Comparison of ENCODE assay signal across 10 cellular contexts in the genomic region with DNA sequence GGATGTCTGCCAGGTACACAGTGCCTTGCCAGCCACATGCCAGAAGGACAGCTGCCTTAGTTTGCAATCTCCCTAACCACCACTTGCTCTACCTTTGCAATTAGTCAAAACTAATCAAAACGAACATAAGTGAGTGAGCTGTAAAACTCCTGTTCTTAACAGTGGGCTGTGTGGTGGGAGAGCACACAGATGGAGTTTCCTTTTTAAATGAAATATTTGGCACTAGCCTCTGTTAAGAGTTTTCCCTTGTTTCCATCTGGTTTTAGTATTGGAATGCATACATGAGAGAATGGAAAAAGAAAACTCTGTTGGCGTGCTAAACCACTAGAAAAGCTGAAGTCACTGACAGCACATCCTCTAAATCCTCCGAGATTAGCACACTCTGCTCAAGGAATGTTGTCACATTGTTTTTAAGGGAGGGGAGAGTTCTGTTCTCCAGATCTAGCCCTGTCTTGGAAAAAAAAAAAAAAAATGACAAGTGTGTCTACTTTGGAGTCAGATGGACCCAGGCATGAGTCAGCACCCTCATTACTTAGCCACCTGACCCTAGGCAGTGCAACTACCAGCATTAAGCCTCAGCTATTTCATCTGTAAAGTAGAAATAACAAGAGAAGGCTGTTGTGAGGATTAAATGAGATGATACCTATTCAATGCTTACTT.
A peak's percentile ranks its signal among the peaks of the same experiment; 100 is the strongest.
DNase-seq lines count a peak whose midpoint lies in the region; ATAC-seq and TF ChIP-seq lines count a peak whose summit lies in the region.
"Had no signal": no experiment of that assay in that cellular context is flagged by ENCODE, and none has a peak within 500 bp of the region (broad histone marks: within the 10 kb centered on the region; RNA-seq: fewer than 3 reads in every experiment).

No MANE protein-coding gene starts in this region.

- H3F3A ChIP-seq in PC-9 (ENCODE audit: insufficient read depth, low read depth) = no peaks in the 10 kb centered on the region
- H3F3A ChIP-seq in SK-N-SH (replicated peaks; ENCODE audit: insufficient read depth) = no peaks in the 10 kb centered on the region

- H3K79me2 ChIP-seq in PC-9 (ENCODE audit: low read depth) (no peaks in the 10 kb centered on the region), osteoblast (ENCODE audit: insufficient read depth, low read length) (no peaks in the 10 kb centered on the region), SK-N-SH (ENCODE audit: insufficient read depth) (no peaks in the 10 kb centered on the region)

- WGBS in SK-N-SH (ENCODE audit: low lambda C conversion rate) = 0% methylated on average over 3 of the region's 3 CpGs

- peaks cover 0 to 5% of the 10 kb centered on the region in 2 donors for H3K4me1 Mint-ChIP-seq in natural killer cell

- H3K4me1 ChIP-seq in PC-9 (replicated peaks; ENCODE audit: insufficient read depth) (no peaks in the 10 kb centered on the region), osteoblast (ENCODE audit: insufficient read depth, low read length) (peaks cover 8% of the 10 kb centered on the region), SK-N-SH (ENCODE audit: control insufficient read depth in 1 of 2, insufficient read depth in 2 of 2, low read depth in 1 of 2, low read length in 1 of 2) (no peaks in the 10 kb centered on the region)

- no peaks in the 10 kb centered on the region for H3K9me3 Mint-ChIP-seq in natural killer cell

- no peak overlapping the region for H3K27ac Mint-ChIP-seq in natural killer cell

- no peak for TF ChIP-seq EP300 in SK-N-SH (IDR thresholded peaks at IDR 0.05; ENCODE audit: borderline replicate concordance in 1 of 2, low read depth in 1 of 2, low read length in 1 of 2)

- POLR2A ChIA-PET in PC-9 (lab: Charles Lee; ENCODE audit: unreplicated experiment) (interaction anchor here (0.6 kb wide), 2 partner anchors 41 to 83 kb away, joined by 3 to 4 read pairs; no protein-coding TSS in a partner anchor), SK-N-SH (lab: Yijun Ruan, JAX) (no interaction called here)

- H3K36me3 Mint-ChIP-seq in natural killer cell = no peaks in the 10 kb centered on the region

- H3K27ac ChIP-seq in PC-9 (no peak overlapping the region), osteoblast (ENCODE audit: low read depth, low read length) (peak overlapping the region; percentile 40), SK-N-SH (ENCODE audit: low read depth in 2 of 2, low read length in 1 of 2) (no peak overlapping the region)

- no peaks in the 10 kb centered on the region for H3K9me2 ChIP-seq in PC-9 (ENCODE audit: insufficient read depth)
- no peaks in the 10 kb centered on the region for H3K9me2 ChIP-seq in SK-N-SH

- no peaks in the 10 kb centered on the region for H3K27me3 ChIP-seq in PC-9 (ENCODE audit: insufficient read depth, low read depth)
- H3K27me3 ChIP-seq in osteoblast (ENCODE audit: insufficient read depth, low read length) = no peaks in the 10 kb centered on the region
- no peaks in the 10 kb centered on the region for H3K27me3 ChIP-seq in SK-N-SH (ENCODE audit: insufficient read depth)

- CTCF ChIA-PET in PC-9 (lab: Charles Lee) = no interaction called here
- CTCF ChIA-PET in SK-N-SH (lab: Yijun Ruan, JAX) = no interaction called here

- no peak for TF ChIP-seq CTCF in PC-9 (conservative IDR thresholded peaks at IDR 0.05)
- TF ChIP-seq CTCF in fibroblast of the aortic adventitia (IDR thresholded peaks at IDR 0.05; ENCODE audit: insufficient read depth, low read length) = no peak
- TF ChIP-seq CTCF in osteoblast (IDR thresholded peaks at IDR 0.05; ENCODE audit: extremely low read depth, low read depth, low read length) = no peak
- TF ChIP-seq CTCF in natural killer cell (IDR thresholded peaks at IDR 0.05) = no peak
- TF ChIP-seq CTCF in SK-N-SH (IDR thresholded peaks at IDR 0.05) = no peak

- ATAC-seq in HG03039 (IDR thresholded peaks at IDR 0.05; ENCODE audit: unreplicated experiment) = no peak
- ATAC-seq in natural killer cell = no peak

- no peak overlapping the region for H3K9ac ChIP-seq in SK-N-SH

- no peaks in the 10 kb centered on the region for H3K36me3 ChIP-seq in PC-9 (ENCODE audit: low read depth)
- no peaks in the 10 kb centered on the region for H3K36me3 ChIP-seq in osteoblast (ENCODE audit: insufficient read depth, low read length)
- no peaks in the 10 kb centered on the region for H3K36me3 ChIP-seq in SK-N-SH (replicated peaks in 1 of 2; ENCODE audit: control insufficient read depth in 1 of 2, insufficient read depth in 2 of 2, low read length in 1 of 2)

- H3K4me2 ChIP-seq in PC-9 (no peak overlapping the region), osteoblast (ENCODE audit: insufficient read depth, low read length) (peak overlapping the region; percentile 29), SK-N-SH (no peak overlapping the region)

- DNase-seq in AG20443 (ENCODE audit: low spot score) (peak; percentile 78), PC-9 (peak; percentile 40 to 67), fibroblast of the aortic adventitia (ENCODE audit: low read depth) (peak; percentile 93), osteoblast (ENCODE audit: insufficient read length, low spot score, missing footprints) (peak; percentile 65), natural killer cell (no peak), SK-N-SH (no peak), NCI-H187 treated with DMSO at 0.1 percent for 48 hours (lab: John Stamatoyannopoulos, UW) (no peak)
- DNase-seq: activated CD4-positive, alpha-beta T cell treated with anti-CD3 and anti-CD28 coated beads for 48 hours; NCI-H1417 treated with DMSO at 0.1 percent for 48 hours had no signal

- TF ChIP-seq RAD21 in SK-N-SH (IDR thresholded peaks at IDR 0.05; ENCODE audit: low read length) = no peak

- H3K4me3 ChIP-seq in PC-9 = no peak overlapping the region
- no peak overlapping the region for H3K4me3 ChIP-seq in fibroblast of the aortic adventitia (ENCODE audit: low read depth, low read length)
- no peak overlapping the region for H3K4me3 ChIP-seq in osteoblast (ENCODE audit: insufficient read depth, low read length)
- H3K4me3 ChIP-seq in SK-N-SH (ENCODE audit: low read depth in 2 of 2, low read length in 1 of 2) = no peak overlapping the region

- H3K9me3 ChIP-seq in PC-9 (ENCODE audit: insufficient read depth, low read depth) = no peaks in the 10 kb centered on the region
- no peaks in the 10 kb centered on the region for H3K9me3 ChIP-seq in osteoblast (ENCODE audit: low read depth, low read length)
- no peaks in the 10 kb centered on the region for H3K9me3 ChIP-seq in SK-N-SH

- H2AFZ ChIP-seq in PC-9 = no peak overlapping the region
- no peak overlapping the region for H2AFZ ChIP-seq in osteoblast (ENCODE audit: low read length)
- H2AFZ ChIP-seq in SK-N-SH (ENCODE audit: low read depth) = no peak overlapping the region

- BruUV-seq in PC-9 (replicated peaks; lab: Mats Ljungman, UMichigan) = no TSS peak

- intact Hi-C loops in PC-9 (cut with micrococcal nuclease; ENCODE audit: unreplicated experiment) = loop anchor here (1.0 kb wide), 1 partner anchor 167 kb away; no protein-coding TSS in a partner anchor
- intact Hi-C loops in natural killer cell (cut with micrococcal nuclease) = no loop called here

- no peak overlapping the region for H3K4me3 Mint-ChIP-seq in natural killer cell

- H3K27me3 Mint-ChIP-seq in natural killer cell (ENCODE audit: low read depth in 2 of 2) = peaks cover 8 to 32% of the 10 kb centered on the region in 2 donors

- H4K20me1 ChIP-seq in PC-9 (ENCODE audit: insufficient read depth) = no peaks in the 10 kb centered on the region
- H4K20me1 ChIP-seq in osteoblast (ENCODE audit: insufficient read depth, low read length) = no peaks in the 10 kb centered on the region
- H4K20me1 ChIP-seq in SK-N-SH (ENCODE audit: insufficient read depth) = no peaks in the 10 kb centered on the region

TF ChIP-seq in SK-N-SH, 30 proteins besides CTCF, POLR2A, EP300 and RAD21 (continues in another document):
- TF ChIP-seq, protein P1, sequence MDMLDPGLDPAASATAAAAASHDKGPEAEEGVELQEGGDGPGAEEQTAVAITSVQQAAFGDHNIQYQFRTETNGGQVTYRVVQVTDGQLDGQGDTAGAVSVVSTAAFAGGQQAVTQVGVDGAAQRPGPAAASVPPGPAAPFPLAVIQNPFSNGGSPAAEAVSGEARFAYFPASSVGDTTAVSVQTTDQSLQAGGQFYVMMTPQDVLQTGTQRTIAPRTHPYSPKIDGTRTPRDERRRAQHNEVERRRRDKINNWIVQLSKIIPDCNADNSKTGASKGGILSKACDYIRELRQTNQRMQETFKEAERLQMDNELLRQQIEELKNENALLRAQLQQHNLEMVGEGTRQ (IDR thresholded peaks at IDR 0.05; ENCODE audit: borderline replicate concordance, low read depth, low read length) = no peak
- TF ChIP-seq ELF1 (IDR thresholded peaks at IDR 0.05) (no peak), POLR2AphosphoS5 (IDR thresholded peaks at IDR 0.05; ENCODE audit: low read depth, low read length) (no peak)
- TF ChIP-seq, protein P2, sequence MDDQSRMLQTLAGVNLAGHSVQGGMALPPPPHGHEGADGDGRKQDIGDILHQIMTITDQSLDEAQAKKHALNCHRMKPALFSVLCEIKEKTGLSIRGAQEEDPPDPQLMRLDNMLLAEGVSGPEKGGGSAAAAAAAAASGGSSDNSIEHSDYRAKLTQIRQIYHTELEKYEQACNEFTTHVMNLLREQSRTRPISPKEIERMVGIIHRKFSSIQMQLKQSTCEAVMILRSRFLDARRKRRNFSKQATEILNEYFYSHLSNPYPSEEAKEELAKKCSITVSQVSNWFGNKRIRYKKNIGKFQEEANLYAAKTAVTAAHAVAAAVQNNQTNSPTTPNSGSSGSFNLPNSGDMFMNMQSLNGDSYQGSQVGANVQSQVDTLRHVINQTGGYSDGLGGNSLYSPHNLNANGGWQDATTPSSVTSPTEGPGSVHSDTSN (IDR thresholded peaks at IDR 0.05) = no peak

Comparison
In these comparisons a context has a peak if more than half of its experiments do, and no peak if none do; other contexts are left out.
1. DNase-seq: peak in AG20443 (single experiment), PC-9 (2 of 2), fibroblast of the aortic adventitia (single experiment) and osteoblast (single experiment); none in natural killer cell (single experiment), SK-N-SH (single experiment) and NCI-H187 treated with DMSO at 0.1 percent for 48 hours (single experiment).